In the genomic region with DNA sequence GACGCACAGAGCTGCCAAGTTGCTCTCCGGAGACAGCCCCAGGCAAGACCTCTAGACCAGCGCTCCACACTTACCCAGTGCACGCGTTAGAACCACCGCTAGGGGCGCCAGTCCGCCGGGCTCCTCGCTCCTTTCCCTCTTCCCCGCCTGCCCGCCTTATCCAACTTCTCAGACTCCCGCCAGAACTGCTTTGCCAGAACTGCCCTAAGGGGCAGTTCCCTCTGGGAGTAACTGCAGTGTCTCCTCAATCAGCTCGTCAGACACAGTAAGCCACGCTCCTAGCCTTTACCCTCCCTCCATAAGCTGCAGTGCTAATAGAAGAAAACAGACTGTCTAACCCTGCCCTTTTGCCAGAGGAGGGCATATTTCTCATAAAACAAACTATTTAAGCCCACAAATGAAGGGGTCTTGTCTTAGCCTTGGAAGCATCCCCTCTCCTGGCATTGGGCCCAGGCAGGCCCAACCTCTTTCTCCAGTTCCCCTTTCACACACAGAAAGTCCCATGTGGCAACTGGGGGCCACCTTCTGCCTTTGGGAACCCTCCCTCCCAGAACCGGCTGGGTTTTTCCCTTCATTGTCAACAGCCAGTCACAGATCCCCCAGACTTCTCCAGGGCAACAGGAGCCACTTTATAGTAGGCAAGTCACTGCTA, we compare ENCODE assay signal across 8 cellular contexts. TPM values are rescaled to one million over a fixed set of nuclear protein-coding genes. Genes with fewer than 3 reads are reported as not detected.
DNase-seq lines count a peak whose midpoint lies in the region; ATAC-seq and TF ChIP-seq lines count a peak whose summit lies in the region.

No MANE protein-coding gene starts in this region.

- H4K20me1 ChIP-seq in fibroblast of lung (ENCODE audit: control insufficient read depth, extremely low read depth, insufficient read depth, low read length): no peaks in the 10 kb centered on the region

- H3K9me3 ChIP-seq in Peyer's patch (no peaks in the 10 kb centered on the region), fibroblast of lung (ENCODE audit: control insufficient read depth, insufficient read depth, low read depth, low read length) (no peaks in the 10 kb centered on the region)

- H3K4me2 ChIP-seq in fibroblast of lung (ENCODE audit: extremely low read depth, insufficient read depth, low read length): no peak overlapping the region

- peak overlapping the region in 7 of 10 donors; percentile 5 to 95 (median 69) for H3K27ac Mint-ChIP-seq in naive thymus-derived CD8-positive, alpha-beta T cell
- H3K27ac Mint-ChIP-seq in stimulated activated memory B cell treated with anti-CD40 and anti-IgM and Interleukin-4, amounts not matched to agents 10 μg/mL and 1 μg/mL and 100 μg/mL, for 72 hours: peak overlapping the region; percentile 91

- H2AFZ ChIP-seq in fibroblast of lung (ENCODE audit: low read length): no peak overlapping the region

- peak; percentile 27 for ATAC-seq in GM18517 (IDR thresholded peaks at IDR 0.05; ENCODE audit: unreplicated experiment)
- peak; percentile 58 for ATAC-seq in naive thymus-derived CD8-positive, alpha-beta T cell
- ATAC-seq in stimulated activated memory B cell treated with anti-CD40 and anti-IgM and Interleukin-4, amounts not matched to agents 10 μg/mL and 1 μg/mL and 100 μg/mL, for 72 hours: peak; percentile 38

- no peak for TF ChIP-seq POLR2A in Peyer's patch (IDR thresholded peaks at IDR 0.05)

- POLR2A ChIA-PET in naive thymus-derived CD8-positive, alpha-beta T cell (lab: Charles Lee): interaction anchor here (0.6 to 2.8 kb wide), 3 partner anchors 12 to 51 kb away, joined by 4 to 8 read pairs (median 5); no protein-coding TSS in a partner anchor

- H3K9me3 Mint-ChIP-seq in naive thymus-derived CD8-positive, alpha-beta T cell: no peaks in the 10 kb centered on the region
- H3K9me3 Mint-ChIP-seq in stimulated activated memory B cell treated with anti-CD40 and anti-IgM and Interleukin-4, amounts not matched to agents 10 μg/mL and 1 μg/mL and 100 μg/mL, for 72 hours: no peaks in the 10 kb centered on the region

- H3K4me1 Mint-ChIP-seq in naive thymus-derived CD8-positive, alpha-beta T cell: peaks cover 30 to 75% (median 54%) of the 10 kb centered on the region in 4 donors
- peaks cover 85% of the 10 kb centered on the region for H3K4me1 Mint-ChIP-seq in stimulated activated memory B cell treated with anti-CD40 and anti-IgM and Interleukin-4, amounts not matched to agents 10 μg/mL and 1 μg/mL and 100 μg/mL, for 72 hours

- DNase-seq in A172 (ENCODE audit: low spot score): peak; percentile 84
- DNase-seq in Kasumi-1 (lab: John Stamatoyannopoulos, UW): peak; percentile 61 to 69
- DNase-seq in Peyer's patch: peak; percentile 84 to 94 (median 92)
- peak; percentile 65 for DNase-seq in activated T-helper 1 cell treated with Interleukin-2 at 50 U/mL for 16 hours (ENCODE audit: low read depth)
- peak; percentile 69 to 88 for DNase-seq in fibroblast of lung (ENCODE audit: low read depth in 2 of 2)
- peak; percentile 42 to 80 (median 64) for DNase-seq in naive thymus-derived CD8-positive, alpha-beta T cell

- H3K9ac ChIP-seq in fibroblast of lung (ENCODE audit: insufficient read depth, low read length): no peak overlapping the region

- no peaks in the 10 kb centered on the region for H3K27me3 ChIP-seq in Peyer's patch
- no peaks in the 10 kb centered on the region for H3K27me3 ChIP-seq in fibroblast of lung (ENCODE audit: control insufficient read depth, insufficient read depth, low read length)

- H3K36me3 Mint-ChIP-seq in naive thymus-derived CD8-positive, alpha-beta T cell: no peaks in the 10 kb centered on the region
- peaks cover 72% of the 10 kb centered on the region for H3K36me3 Mint-ChIP-seq in stimulated activated memory B cell treated with anti-CD40 and anti-IgM and Interleukin-4, amounts not matched to agents 10 μg/mL and 1 μg/mL and 100 μg/mL, for 72 hours

- H3K4me3 ChIP-seq in Peyer's patch (peak overlapping the region; percentile 16 to 31 (median 20)), fibroblast of lung (replicated peaks in 1 of 4; ENCODE audit: control extremely low read depth in 1 of 4, insufficient read depth in 1 of 4, low read depth in 3 of 4, low read length in 4 of 4) (peak overlapping the region in 1 of 4 experiments; percentile 25)

- peaks cover 9 to 79% (median 57%) of the 10 kb centered on the region in 4 donors for H3K4me1 ChIP-seq in Peyer's patch
- H3K4me1 ChIP-seq in fibroblast of lung (ENCODE audit: control insufficient read depth, extremely low read depth, insufficient read depth, low read length): peaks cover 40% of the 10 kb centered on the region

- peak overlapping the region; percentile 83 to 94 (median 89) for H3K27ac ChIP-seq in Peyer's patch
- no peak overlapping the region for H3K27ac ChIP-seq in fibroblast of lung (ENCODE audit: insufficient read depth, low read length)

- H3K36me3 ChIP-seq in Peyer's patch (no peaks in the 10 kb centered on the region), fibroblast of lung (ENCODE audit: control insufficient read depth, insufficient read depth, low read length) (no peaks in the 10 kb centered on the region)

- TF ChIP-seq CTCF in Peyer's patch (IDR thresholded peaks at IDR 0.05) (peak; percentile 76 to 95 (median 87)), fibroblast of lung (conservative IDR thresholded peaks at IDR 0.05 in 1 of 2, IDR thresholded peaks at IDR 0.05 in 1 of 2; ENCODE audit: low read depth in 1 of 2, low read length in 2 of 2) (peak; percentile 83 to 95)

- peaks cover 0 to 11% (median 0%) of the 10 kb centered on the region in 5 donors for H3K27me3 Mint-ChIP-seq in naive thymus-derived CD8-positive, alpha-beta T cell
- H3K27me3 Mint-ChIP-seq in stimulated activated memory B cell treated with anti-CD40 and anti-IgM and Interleukin-4, amounts not matched to agents 10 μg/mL and 1 μg/mL and 100 μg/mL, for 72 hours: no peaks in the 10 kb centered on the region

- peak overlapping the region in 8 of 10 donors; percentile 4 to 93 (median 66) for H3K4me3 Mint-ChIP-seq in naive thymus-derived CD8-positive, alpha-beta T cell
- H3K4me3 Mint-ChIP-seq in stimulated activated memory B cell treated with anti-CD40 and anti-IgM and Interleukin-4, amounts not matched to agents 10 μg/mL and 1 μg/mL and 100 μg/mL, for 72 hours: peak overlapping the region; percentile 81

- no peaks in the 10 kb centered on the region for H3K79me2 ChIP-seq in fibroblast of lung (ENCODE audit: control insufficient read depth, insufficient read depth, low read length)

RNA-seq across cellular contexts. Expression of gene BMF, which starts 3.7 kb away (rescaled TPM):
- 0.83 and 1.8 TPM in 2 replicates for total RNA-seq in A172 (2014; rRNA removed; shearing (Covaris generic))
- total RNA-seq in Peyer's patch (10 to 100 TPM; 13.5 to 98.2 (median 26.1) TPM), fibroblast of lung (8.6 and 9.5 TPM in 2 replicates)
- 2.2 TPM in 2 replicates for polyA plus RNA-seq in fibroblast of lung
- 1.4 and 2.1 TPM in 2 replicates for polyA plus RNA-seq in fibroblast of lung (2012)
- polyA minus RNA-seq in fibroblast of lung (ENCODE audit: low replicate concordance): 6.4 and 13.5 TPM in 2 replicates
- total RNA-seq in naive thymus-derived CD8-positive, alpha-beta T cell: 10 to 100 TPM; 17.4 to 19.8 TPM
- polyA plus RNA-seq in naive thymus-derived CD8-positive, alpha-beta T cell: under 1 TPM; 0.12 to 0.44 (median 0.23) TPM

RNA-seq across cellular contexts. Expression of gene BUB1B, which starts 55.9 kb away (rescaled TPM):
- 73.0 and 82.1 TPM in 2 replicates for total RNA-seq in A172 (2014; rRNA removed; shearing (Covaris generic))
- total RNA-seq in Peyer's patch: 100 to 1,000 TPM in 1 of 4 donors, 10 to 100 TPM in 3; 10.6 to 120 (median 13.3) TPM
- 2.1 and 5.4 TPM in 2 replicates for total RNA-seq in fibroblast of lung
- polyA plus RNA-seq in fibroblast of lung: 6.9 and 23.9 TPM in 2 replicates
- polyA plus RNA-seq in fibroblast of lung (2012): 6.2 and 20.5 TPM in 2 replicates
- 6.6 and 7.3 TPM in 2 replicates for polyA minus RNA-seq in fibroblast of lung (ENCODE audit: low replicate concordance)
- under 1 TPM; 0.49 to 0.77 TPM for total RNA-seq in naive thymus-derived CD8-positive, alpha-beta T cell
- under 1 TPM in 1 of 3 donors, not detected in 2; 0.54 TPM for polyA plus RNA-seq in naive thymus-derived CD8-positive, alpha-beta T cell
